ENCODE assay signal across 7 cellular contexts in the genomic region with DNA sequence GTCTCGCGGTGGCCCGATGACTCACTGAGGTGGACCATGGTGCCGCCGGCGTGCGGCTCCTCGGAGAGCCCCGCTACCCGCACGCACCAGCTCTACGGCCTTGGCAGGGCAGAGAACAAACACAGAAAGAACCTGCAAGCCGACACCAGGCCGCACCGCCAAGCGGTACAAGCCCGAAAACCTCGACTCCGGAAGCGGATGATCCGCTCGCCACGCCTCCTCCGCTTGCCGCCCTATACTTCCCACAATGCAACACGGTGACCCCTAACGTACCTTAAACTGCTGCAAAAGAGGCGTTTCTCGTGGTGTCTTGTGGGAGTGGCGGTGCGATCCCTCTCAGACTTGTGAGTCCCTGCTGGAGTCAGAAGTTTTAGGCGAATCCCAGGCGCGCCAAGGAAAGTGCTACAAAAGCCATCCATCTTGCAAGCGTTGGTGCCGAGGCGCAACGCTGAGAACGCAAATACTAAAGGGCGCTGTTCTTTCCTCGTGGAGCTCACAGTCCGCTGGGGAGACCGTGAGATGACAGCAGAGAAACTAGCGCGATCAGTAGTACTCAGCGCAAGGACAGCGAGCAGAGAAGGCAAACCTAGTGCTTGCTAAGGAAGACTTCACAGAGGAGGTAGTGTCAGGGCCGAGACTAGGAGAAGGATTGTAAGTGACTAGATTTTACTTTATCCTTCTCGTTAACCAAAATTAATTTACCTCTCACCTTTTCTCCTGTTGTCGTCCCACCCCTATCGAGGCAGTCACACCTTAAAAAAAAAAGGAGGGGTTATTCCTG.
DNase-seq lines count a peak whose midpoint lies in the region; ATAC-seq and FAIRE-seq lines count a peak whose summit lies in the region.

A gene (minus strand): TSS at position 200 of the 781 bp plus-strand sequence. CDS start 162 bp downstream, at position 38.

- FAIRE-seq in GM18507 (lab: Jason Lieb, UNC): peak; percentile 98

- DNase-seq in GM18507 (ENCODE audit: extremely low spot score, insufficient read length, low read depth) (peak; percentile 84), NCI-H2081 (lab: John Stamatoyannopoulos, UW) (peak; percentile 85 to 94), T1000 (lab: John Stamatoyannopoulos, UW) (peak; percentile 96), astrocyte of the hippocampus (ENCODE audit: low read depth, low spot score) (peak; percentile 97), hippocampal formation (lab: John Stamatoyannopoulos, UW) (peak; percentile 95 to 97), retina (peak; percentile 96)

- ATAC-seq in HG02981 (IDR thresholded peaks at IDR 0.05; ENCODE audit: unreplicated experiment): peak; percentile 81

Comparison
In these comparisons a context has a peak if more than half of its experiments do, and no peak if none do; other contexts are left out.
1. Peak in every context shown above with its lines: DNase-seq and ATAC-seq.